In genomic region chr6:108947114-108947854, GRCh38 we compare ENCODE assay signal across 8 cellular contexts.
DNase-seq lines count a peak whose midpoint lies in the region; ATAC-seq and TF ChIP-seq lines count a peak whose summit lies in the region.

No MANE protein-coding gene starts in this region.

- DNase-seq in BJ (ENCODE audit: low read depth) (peak; percentile 75), NCI-H146 (lab: John Stamatoyannopoulos, UW) (peak; percentile 72), dorsolateral prefrontal cortex (no peak), naive B cell (no peak), inferior parietal cortex (ENCODE audit: extremely low spot score) (no peak)
- no peak for DNase-seq in central memory CD4-positive, alpha-beta T cell
- no peak for DNase-seq in effector memory CD4-positive, alpha-beta T cell

- POLR2A ChIA-PET in BJ (lab: Charles Lee), result interaction anchor here (0.6 kb wide), 2 partner anchors 17 to 292 kb away, joined by 4 to 10 read pairs; no protein-coding TSS in a partner anchor

- intact Hi-C loops in dorsolateral prefrontal cortex (cut with DNase I), result no loop called here

- no peaks in the 10 kb centered on the region for H3K27me3 Mint-ChIP-seq in naive B cell

- no peaks in the 10 kb centered on the region for H3K9me3 ChIP-seq in effector memory CD4-positive, alpha-beta T cell (ENCODE audit: control insufficient read depth, low read length)

- peak overlapping the region in 1 of 6 donors; percentile 70 for H3K27ac Mint-ChIP-seq in naive B cell

- peak; percentile 27 to 53 for ATAC-seq in naive B cell (ENCODE audit: low read depth in 2 of 2)
- ATAC-seq in GM21526 (IDR thresholded peaks at IDR 0.05; ENCODE audit: low FRiP score, unreplicated experiment), result no peak

- no peaks in the 10 kb centered on the region for H3K9me3 Mint-ChIP-seq in naive B cell

- no peaks in the 10 kb centered on the region for H3K36me3 ChIP-seq in BJ (ENCODE audit: control insufficient read depth, insufficient read depth, low read length)
- H3K36me3 ChIP-seq in effector memory CD4-positive, alpha-beta T cell (ENCODE audit: control insufficient read depth, insufficient read depth, low read length), result no peaks in the 10 kb centered on the region

- peak overlapping the region in 47 of 59 donors; percentile 4 to 90 (median 75) for H3K27ac ChIP-seq in dorsolateral prefrontal cortex
- no peak overlapping the region for H3K27ac ChIP-seq in effector memory CD4-positive, alpha-beta T cell (ENCODE audit: insufficient read depth, low read length, poor library complexity, severe bottlenecking)

- H3K27me3 ChIP-seq in BJ (ENCODE audit: control insufficient read depth, insufficient read depth, low read length) (no peaks in the 10 kb centered on the region), dorsolateral prefrontal cortex (no peaks in the 10 kb centered on the region)
- H3K27me3 ChIP-seq in effector memory CD4-positive, alpha-beta T cell (replicated peaks; ENCODE audit: control insufficient read depth, insufficient read depth, low read length, poor library complexity, severe bottlenecking), result no peaks in the 10 kb centered on the region

- no peaks in the 10 kb centered on the region for H3K36me3 Mint-ChIP-seq in naive B cell

- H3K4me3 ChIP-seq in BJ (ENCODE audit: low read depth, low read length) (no peak overlapping the region), dorsolateral prefrontal cortex (no peak overlapping the region)
- no peak overlapping the region for H3K4me3 ChIP-seq in effector memory CD4-positive, alpha-beta T cell (ENCODE audit: insufficient read depth, low read depth, low read length, poor library complexity, severe bottlenecking)

- peaks cover 15% of the 10 kb centered on the region for H3K4me1 ChIP-seq in effector memory CD4-positive, alpha-beta T cell (ENCODE audit: control insufficient read depth, insufficient read depth, low read length, poor library complexity, severe bottlenecking)

- CTCF ChIA-PET in BJ (lab: Yijun Ruan, JAX), result interaction anchor here (0.8 to 1.7 kb wide), 3 partner anchors 76 to 436 kb away, joined by 3 read pairs; no protein-coding TSS in a partner anchor

- peaks cover 27 to 40% (median 33%) of the 10 kb centered on the region in 3 donors for H3K4me1 Mint-ChIP-seq in naive B cell

- peak overlapping the region in 3 of 8 donors; percentile 2 to 52 (median 27) for H3K4me3 Mint-ChIP-seq in naive B cell

- no peak for TF ChIP-seq CTCF in BJ (IDR thresholded peaks at IDR 0.05; ENCODE audit: insufficient read depth, low read depth, low read length)
- no peak for TF ChIP-seq CTCF in dorsolateral prefrontal cortex (IDR thresholded peaks at IDR 0.05 in 54 of 56, conservative IDR thresholded peaks at IDR 0.05 in 2 of 56; ENCODE audit: low read depth in 1 of 56, partially characterized antibody in 56 of 56)

Comparison
In these comparisons a context has a peak if more than half of its experiments do, and no peak if none do; other contexts are left out.
1. DNase-seq: peak in BJ (single experiment) and NCI-H146 (single experiment); none in dorsolateral prefrontal cortex (0 of 10), naive B cell (single experiment), central memory CD4-positive, alpha-beta T cell (single experiment), effector memory CD4-positive, alpha-beta T cell (0 of 3) and inferior parietal cortex (single experiment).